In the genomic region with DNA sequence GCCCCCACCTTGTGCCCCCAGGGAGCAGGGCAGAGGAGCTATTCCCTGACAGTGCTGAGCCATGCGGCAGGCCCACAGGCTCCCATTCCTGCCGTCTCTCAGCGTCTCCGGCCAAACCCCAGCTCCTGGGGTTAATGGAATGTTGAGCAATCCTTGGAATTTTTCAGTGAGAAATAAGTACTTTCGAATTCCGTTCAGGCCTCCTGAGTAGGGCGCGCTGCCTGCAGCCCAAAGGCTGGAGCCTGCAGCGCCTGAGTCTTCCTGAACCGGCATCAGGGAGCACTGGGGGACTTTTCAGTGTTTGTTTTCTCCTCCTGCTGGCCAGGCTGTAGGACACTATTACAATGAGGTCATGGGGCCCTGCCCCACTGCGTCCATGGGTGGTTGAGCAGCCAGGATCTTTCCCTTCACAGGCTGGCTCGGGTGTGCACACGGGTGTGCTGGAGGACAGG, we compare ENCODE assay signal across 8 cellular contexts. TPM values are rescaled to one million over a fixed set of nuclear protein-coding genes. Genes with fewer than 3 reads are reported as not detected.
DNase-seq lines count a peak whose midpoint lies in the region; ATAC-seq, FAIRE-seq and TF ChIP-seq lines count a peak whose summit lies in the region.

No MANE protein-coding gene starts in this region.

- H3K27me3 ChIP-seq in HUES64 (ENCODE audit: insufficient read depth, low read length), result no peaks in the 10 kb centered on the region
- H3K27me3 ChIP-seq in duodenal mucosa (ENCODE audit: control insufficient read depth in 1 of 2, insufficient read depth in 2 of 2, low read length in 2 of 2), result no peaks in the 10 kb centered on the region
- H3K27me3 ChIP-seq in lower lobe of right lung (ENCODE audit: low read depth), result no peaks in the 10 kb centered on the region
- no peaks in the 10 kb centered on the region for H3K27me3 ChIP-seq in thyroid gland

- H3K4me3 ChIP-seq in HUES64 (ENCODE audit: low read length) (no peak overlapping the region), duodenal mucosa (ENCODE audit: low read depth in 1 of 2, low read length in 2 of 2) (no peak overlapping the region), lower lobe of right lung (peak overlapping the region; percentile 4), thyroid gland (replicated peaks in 1 of 3) (no peak overlapping the region)

- H3K9me3 ChIP-seq in HUES64 (ENCODE audit: insufficient read depth, low read depth, low read length) (no peaks in the 10 kb centered on the region), duodenal mucosa (ENCODE audit: control insufficient read depth in 1 of 2, low read length in 2 of 2) (no peaks in the 10 kb centered on the region), lower lobe of right lung (no peaks in the 10 kb centered on the region), thyroid gland (no peaks in the 10 kb centered on the region)

- H3K36me3 ChIP-seq in HUES64 (ENCODE audit: insufficient read depth, low read length), result no peaks in the 10 kb centered on the region
- H3K36me3 ChIP-seq in duodenal mucosa (ENCODE audit: control insufficient read depth in 1 of 2, insufficient read depth in 2 of 2, low read length in 2 of 2), result no peaks in the 10 kb centered on the region
- no peaks in the 10 kb centered on the region for H3K36me3 ChIP-seq in lower lobe of right lung
- no peaks in the 10 kb centered on the region for H3K36me3 ChIP-seq in thyroid gland

- H3K9ac ChIP-seq in HUES64 (ENCODE audit: low read depth, low read length), result peak overlapping the region; percentile 38; the same call in 1 of the 2 replicates
- peak overlapping the region in 1 of 2 donors; percentile 20 for H3K9ac ChIP-seq in duodenal mucosa (ENCODE audit: low read depth in 1 of 2, low read length in 2 of 2)

- TF ChIP-seq CTCF in lower lobe of right lung (IDR thresholded peaks at IDR 0.05) (no peak), thyroid gland (IDR thresholded peaks at IDR 0.05) (peak in 4 of 6 experiments; percentile 32 to 56 (median 47))

- H3K27ac ChIP-seq in HUES64 (ENCODE audit: low read depth, low read length) (peak overlapping the region; percentile 86), duodenal mucosa (ENCODE audit: low read depth, low read length) (peak overlapping the region; percentile 69), lower lobe of right lung (peak overlapping the region; percentile 92), thyroid gland (peak overlapping the region; percentile 93 to 99 (median 93))

- WGBS in HUES64, result 14% methylated on average over 13 of the region's 13 CpGs
- WGBS in thyroid gland, 2 donors, result 6 to 15% methylated on average over 7 to 13 of the region's 13 CpGs

- ATAC-seq in lower lobe of right lung, result peak; percentile 90 to 92

- intact Hi-C loops in lower lobe of right lung (cut with DNase I) (no loop called here), thyroid gland (cut with DNase I) (no loop called here)

- no peak for FAIRE-seq in GM19239 (lab: Jason Lieb, UNC)

- H3K4me1 ChIP-seq in HUES64 (ENCODE audit: insufficient read depth, low read length), result peaks cover 54% of the 10 kb centered on the region
- peaks cover 10 to 25% of the 10 kb centered on the region in 2 donors for H3K4me1 ChIP-seq in duodenal mucosa (ENCODE audit: control insufficient read depth in 1 of 2, insufficient read depth in 2 of 2, low read length in 2 of 2)
- H3K4me1 ChIP-seq in lower lobe of right lung, result peaks cover 38% of the 10 kb centered on the region
- peaks cover 26 to 44% of the 10 kb centered on the region in 2 donors for H3K4me1 ChIP-seq in thyroid gland

- TF ChIP-seq POLR2A in thyroid gland (IDR thresholded peaks at IDR 0.05), result peak in 1 of 2 donors; percentile 58

- DNase-seq in lower lobe of right lung, result peak; percentile 72
- peak; percentile 83 to 89 for DNase-seq in thyroid gland
- DNase-seq in NK-92 (lab: John Stamatoyannopoulos, UW; ENCODE audit: unreplicated experiment), result no peak
- DNase-seq in activated gamma-delta T cell (lab: John Stamatoyannopoulos, UW), result no peak
- DNase-seq in GM19239 (ENCODE audit: insufficient read length, low spot score), result no peak
- no peak for DNase-seq in MV-4-11 (lab: John Stamatoyannopoulos, UW)

RNA-seq across cellular contexts. Expression of a gene that starts 33.3 kb away (rescaled TPM):
- polyA plus RNA-seq in HUES64 (2013, experiment 1 of 2), result 3.6 TPM
- 4.4 TPM for polyA plus RNA-seq in HUES64 (2013, experiment 2 of 2)
- 64.3 TPM for total RNA-seq in lower lobe of right lung
- total RNA-seq in thyroid gland, result 100 to 1,000 TPM in 1 of 4 donors, 10 to 100 TPM in 3; 33.5 to 127 (median 62.3) TPM

Comparison
In these comparisons a context has a peak if more than half of its experiments do, and no peak if none do; other contexts are left out.
1. DNase-seq: peak in lower lobe of right lung (single experiment) and thyroid gland (2 of 2); none in NK-92 (single experiment), activated gamma-delta T cell (single experiment), GM19239 (single experiment) and MV-4-11 (single experiment).
2. Peak in every context shown above with its lines, with median percentiles within 50 percentile points of each other: H3K27ac ChIP-seq.